In the genomic region with DNA sequence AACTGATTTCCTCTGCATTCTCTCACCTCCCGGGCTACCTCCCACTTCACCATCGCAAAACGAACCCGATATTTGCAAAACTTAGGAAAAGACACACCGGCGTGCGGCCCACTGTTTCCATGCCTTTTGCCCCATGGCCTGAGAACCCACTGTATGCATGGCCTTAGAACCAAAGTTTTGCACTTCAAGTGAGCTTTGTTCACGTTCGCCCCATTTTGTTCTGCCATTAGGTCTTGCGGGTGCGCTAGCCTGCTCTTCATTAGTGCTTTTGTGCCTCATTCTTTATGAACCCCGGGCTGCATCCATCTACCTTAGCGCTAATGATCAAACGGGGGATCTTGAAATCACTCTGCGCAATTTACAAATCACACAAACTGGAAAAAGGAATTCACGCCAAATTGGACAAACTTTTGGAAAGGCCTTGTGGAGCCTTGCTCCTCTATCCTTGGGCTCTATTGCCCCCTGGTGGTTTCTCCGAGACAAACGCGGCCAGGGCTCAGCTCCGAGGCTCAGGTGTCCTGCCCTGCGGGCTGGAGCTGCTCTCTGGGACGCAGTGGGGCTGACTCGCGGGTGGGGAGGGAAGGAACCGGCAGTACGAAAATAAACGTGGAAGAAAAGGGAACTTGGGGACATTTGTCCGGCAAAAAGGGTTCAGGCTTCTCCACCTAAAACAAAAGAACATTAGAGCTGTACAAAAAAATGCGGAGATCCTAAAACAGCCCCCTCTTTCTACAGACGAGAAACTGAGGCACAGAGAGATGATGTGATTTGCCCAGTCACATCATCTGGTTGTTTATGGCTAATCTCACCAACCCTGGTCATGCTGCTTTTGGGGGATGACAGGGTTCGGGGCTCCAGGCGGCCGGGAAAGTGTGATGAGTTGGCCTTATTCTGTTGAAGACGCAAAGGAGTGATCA, we compare ENCODE assay signal across 8 cellular contexts.
DNase-seq lines count a peak whose midpoint lies in the region; ATAC-seq and TF ChIP-seq lines count a peak whose summit lies in the region.

No MANE protein-coding gene starts in this region.

- peak overlapping the region in 1 of 2 donors; percentile 63 for H3K27ac ChIP-seq in left lung

- peak; percentile 78 for ATAC-seq in HG02798 (IDR thresholded peaks at IDR 0.05; ENCODE audit: poor library complexity, unreplicated experiment)
- peak; percentile 87 for ATAC-seq in left lung

- H3K4me3 Mint-ChIP-seq in dendritic cell treated with granulocyte-macrophage colony-stimulating factor and Interleukin-4, amounts not matched to agents 40 ng/mL and 50 ng/mL, for 4 days, result peak overlapping the region; percentile 72

- peaks cover 70% of the 10 kb centered on the region for H3K27me3 Mint-ChIP-seq in dendritic cell treated with granulocyte-macrophage colony-stimulating factor and Interleukin-4, amounts not matched to agents 40 ng/mL and 50 ng/mL, for 4 days

- peaks cover 53 to 83% of the 10 kb centered on the region in 2 donors for H3K27me3 ChIP-seq in left lung

- H3K9me3 Mint-ChIP-seq in dendritic cell treated with granulocyte-macrophage colony-stimulating factor and Interleukin-4, amounts not matched to agents 40 ng/mL and 50 ng/mL, for 4 days, result no peaks in the 10 kb centered on the region

- peaks cover 10% of the 10 kb centered on the region for H3K4me1 Mint-ChIP-seq in dendritic cell treated with granulocyte-macrophage colony-stimulating factor and Interleukin-4, amounts not matched to agents 40 ng/mL and 50 ng/mL, for 4 days (ENCODE audit: low read depth)

- no peaks in the 10 kb centered on the region for H3K9me3 ChIP-seq in left lung

- DNase-seq in NCI-H2196 treated with DMSO at 0.1 percent for 48 hours (lab: John Stamatoyannopoulos, UW; ENCODE audit: unreplicated experiment), result peak; percentile 32
- DNase-seq in activated CD4-positive, CD25-positive, alpha-beta regulatory T cell (lab: John Stamatoyannopoulos, UW), result peak; percentile 3 to 21 (median 12)
- peak; percentile 80 to 85 for DNase-seq in left lung
- peak; percentile 60 to 70 for DNase-seq in stimulated activated CD4-positive, alpha-beta T cell treated with anti-CD3 and anti-CD28 coated beads, Interleukin-2, amount 100 ng/mL, for 48 hours
- DNase-seq in amniotic stem cell (lab: John Stamatoyannopoulos, UW), result no peak

- no peaks in the 10 kb centered on the region for H3K36me3 ChIP-seq in left lung

- H3K36me3 Mint-ChIP-seq in dendritic cell treated with granulocyte-macrophage colony-stimulating factor and Interleukin-4, amounts not matched to agents 40 ng/mL and 50 ng/mL, for 4 days (ENCODE audit: low read depth), result no peaks in the 10 kb centered on the region

- peaks cover 26% of the 10 kb centered on the region in 2 donors for H3K4me1 ChIP-seq in left lung

- H3K4me3 ChIP-seq in GM08714 (ENCODE audit: low read length) (peak overlapping the region; percentile 3; the same call in 1 of the 2 replicates), left lung (no peak overlapping the region)

- H3K27ac Mint-ChIP-seq in dendritic cell treated with granulocyte-macrophage colony-stimulating factor and Interleukin-4, amounts not matched to agents 40 ng/mL and 50 ng/mL, for 4 days, result no peak overlapping the region

- TF ChIP-seq CTCF in left lung (IDR thresholded peaks at IDR 0.05), result peak; percentile 81 to 85

- intact Hi-C loops in dendritic cell treated with granulocyte-macrophage colony-stimulating factor and Interleukin-4, amounts not matched to agents 40 ng/mL and 50 ng/mL, for 4 days (cut with micrococcal nuclease), result loop anchor here (1.0 to 2.0 kb wide), 2 partner anchors 285 to 591 kb away; no protein-coding TSS in a partner anchor
- intact Hi-C loops in left lung (cut with DNase I), result loop anchor here in 1 of 2 donors (5.0 kb wide), 1 partner anchor 459 kb away; no protein-coding TSS in a partner anchor
